ENCODE assay signal across 8 cellular contexts in genomic region chr12:25195056-25195971, GRCh38. TPM values are rescaled to one million over a fixed set of nuclear protein-coding genes. Genes with fewer than 3 reads are reported as not detected.
A peak's percentile ranks its signal among the peaks of the same experiment; 100 is the strongest.
DNase-seq lines count a peak whose midpoint lies in the region; ATAC-seq and TF ChIP-seq lines count a peak whose summit lies in the region.

TSS of gene DNAI7 (minus strand) at chr12:25195160. CDS start at chr12:25195078, 82 bp downstream.
TSS of gene ETFRF1 (plus strand) at chr12:25195237. CDS start at chr12:25203957, 8,720 bp downstream.

- CTCF ChIA-PET in AG04449 (lab: Yijun Ruan, JAX), result interaction anchor here (0.7 to 1.8 kb wide), 5 partner anchors 16 to 204 kb away, joined by 3 to 11 read pairs (median 4); no protein-coding TSS in a partner anchor

- peak; percentile 81 for ATAC-seq in GM18873 (IDR thresholded peaks at IDR 0.05; ENCODE audit: low FRiP score, unreplicated experiment)
- ATAC-seq in HG03135 (IDR thresholded peaks at IDR 0.05; ENCODE audit: unreplicated experiment), result peak; percentile 92

- peak within 1 kb of the TSS; percentile 87 for H3K4me3 ChIP-seq in AG04449 (ENCODE audit: low read depth, low read length)
- peak within 1 kb of the TSS; percentile 54 to 83 (median 79) for H3K4me3 ChIP-seq in breast epithelium
- H3K4me3 ChIP-seq in iPS-18c (ENCODE audit: insufficient read depth, low read depth, low read length), result peak within 1 kb of the TSS; percentile 70
- peak within 1 kb of the TSS; percentile 94 for H3K4me3 ChIP-seq in skeletal muscle satellite cell (ENCODE audit: low read length)

- peak within 1 kb of the TSS; percentile 94 for H3K9ac ChIP-seq in skeletal muscle satellite cell (ENCODE audit: low read depth, low read length)

- TF ChIP-seq CTCF in AG04449 (IDR thresholded peaks at IDR 0.05; ENCODE audit: insufficient read depth, low read length, missing control alignments) (no peak), VCaP (conservative IDR thresholded peaks at IDR 0.05) (no peak; the same call in 1 of the 2 replicates), breast epithelium (IDR thresholded peaks at IDR 0.05) (peak in 1 of 3 donors; percentile 29)

- H3K36me3 ChIP-seq in breast epithelium (no peaks in the 10 kb centered on the region), skeletal muscle satellite cell (ENCODE audit: insufficient read depth, low read length) (no peaks in the 10 kb centered on the region)

- H3K4me2 ChIP-seq in skeletal muscle satellite cell (ENCODE audit: low read length), result peak within 1 kb of the TSS; percentile 98

- peak; percentile 33 for TF ChIP-seq POLR2A in breast epithelium (IDR thresholded peaks at IDR 0.05)

- intact Hi-C loops in breast epithelium (cut with DNase I; ENCODE audit: low total_unique reads), result no loop called here

- peak; percentile 45 for DNase-seq in AG04449 (ENCODE audit: low read depth, low spot score)
- peak; percentile 100 for DNase-seq in NCI-H2196 (lab: John Stamatoyannopoulos, UW; ENCODE audit: unreplicated experiment)
- peak; percentile 95 to 98 for DNase-seq in breast epithelium (ENCODE audit: low spot score in 2 of 2)

- POLR2A ChIA-PET in AG04449 (lab: Yijun Ruan, JAX), result interaction anchor here (0.7 to 0.9 kb wide), 2 partner anchors 192 kb away, joined by 3 read pairs; no protein-coding TSS in a partner anchor

- H3K27ac ChIP-seq in VCaP, result peak within 1 kb of the TSS; percentile 88
- H3K27ac ChIP-seq in breast epithelium, result peak within 1 kb of the TSS; percentile 97

- no peaks in the 10 kb centered on the region for H3K9me3 ChIP-seq in breast epithelium
- no peaks in the 10 kb centered on the region for H3K9me3 ChIP-seq in iPS-18c (ENCODE audit: control insufficient read depth, insufficient read depth, low read length)
- no peaks in the 10 kb centered on the region for H3K9me3 ChIP-seq in skeletal muscle satellite cell (replicated peaks; ENCODE audit: low read length)

- H3K4me1 ChIP-seq in breast epithelium, result peaks cover 0 to 4% of the 10 kb centered on the region in 2 donors
- H3K4me1 ChIP-seq in skeletal muscle satellite cell (ENCODE audit: control insufficient read depth, insufficient read depth, low read length), result peaks cover 11% of the 10 kb centered on the region

- no peaks in the 10 kb centered on the region for H3K27me3 ChIP-seq in breast epithelium
- H3K27me3 ChIP-seq in skeletal muscle satellite cell (ENCODE audit: control insufficient read depth, insufficient read depth, low read length), result no peaks in the 10 kb centered on the region

RNA-seq across cellular contexts. Expression of gene DNAI7, which starts in this region (rescaled TPM):
- 1 to 10 TPM; 1.1 to 4.2 (median 2.0) TPM for total RNA-seq in breast epithelium
- under 0.01 TPM in 1 of 2 replicates, not detected in the other for total RNA-seq in skeletal muscle satellite cell (2012; rRNA removed)

RNA-seq across cellular contexts. Expression of gene ETFRF1, which starts in this region (rescaled TPM):
- 10 to 100 TPM; 29.5 to 52.4 (median 46.9) TPM for total RNA-seq in breast epithelium
- 25.6 and 26.1 TPM in 2 replicates for total RNA-seq in skeletal muscle satellite cell (2012; rRNA removed)

Comparison
In these comparisons a context has a peak if more than half of its experiments do, and no peak if none do; other contexts are left out.
1. Peak in every context shown above with its lines: DNase-seq, ATAC-seq, H3K4me3 ChIP-seq and H3K27ac ChIP-seq.
2. DNase-seq: peak in every context shown above with its lines; median percentile 100 in NCI-H2196; 96 in breast epithelium; 45 in AG04449.